15 cellular contexts compared by ENCODE assay signal in the genomic region with DNA sequence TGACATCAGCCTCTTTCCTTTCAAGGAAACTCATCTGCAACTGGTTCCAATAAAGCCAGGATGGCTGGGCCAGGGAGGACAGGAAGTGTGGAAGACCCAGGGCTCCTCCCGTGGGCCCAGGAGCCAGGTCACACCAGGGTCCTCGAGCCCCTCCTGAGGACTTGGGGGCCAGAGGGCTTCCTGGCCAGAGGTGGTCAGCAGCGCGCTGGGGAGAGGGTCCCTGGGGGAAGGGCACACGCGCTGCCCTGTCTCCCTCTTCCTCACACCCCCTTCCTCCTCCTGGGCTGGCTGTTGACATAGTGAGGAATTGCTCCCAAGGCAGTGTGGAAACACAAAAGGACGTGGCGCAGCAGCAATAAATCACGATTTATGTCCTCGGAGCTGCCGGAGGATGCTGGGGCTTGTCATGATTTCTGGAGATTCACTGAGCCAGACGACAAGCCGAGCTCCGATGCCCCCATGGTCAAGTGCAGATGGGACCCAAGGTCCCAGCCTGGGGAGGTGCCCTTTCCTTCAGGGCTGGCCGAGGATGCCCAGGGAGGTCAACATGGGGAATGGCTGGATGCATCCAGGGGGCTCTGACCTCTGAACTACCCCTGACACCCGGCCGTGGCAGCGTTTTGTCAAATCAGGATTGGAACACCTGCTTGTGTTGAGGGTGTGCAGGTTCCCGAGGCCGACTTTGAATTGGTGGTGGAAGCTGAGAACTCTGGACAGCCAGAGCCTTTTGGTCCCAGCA.
"Had no signal": no experiment of that assay in that cellular context is flagged by ENCODE, and none has a peak within 500 bp of the region (broad histone marks: within the 10 kb centered on the region; RNA-seq: fewer than 3 reads in every experiment).

No MANE protein-coding gene starts in this region.

- H3K27ac ChIP-seq: brain microvascular endothelial cell, gastroesophageal sphincter, prostate gland, thyroid gland, VCaP had no signal

- H3K4me3 ChIP-seq: gastroesophageal sphincter, prostate gland, thyroid gland had no signal

- H3K27me3 ChIP-seq: gastroesophageal sphincter, thyroid gland had no signal

- H3K9me3 ChIP-seq: gastroesophageal sphincter, prostate gland, thyroid gland had no signal

- H3K36me3 ChIP-seq: brain microvascular endothelial cell, gastroesophageal sphincter, prostate gland, thyroid gland had no signal

- DNase-seq: activated CD4-positive, alpha-beta T cell treated with anti-CD3 and anti-CD28 coated beads for 1 hour; activated CD4-positive, alpha-beta T cell treated with anti-CD3 and anti-CD28 coated beads, Interleukin-2, amount 50 U/mL, for 4 hours; activated naive CD4-positive, alpha-beta T cell treated with Interleukin-2 at 50 U/mL for 16 hours; activated T-cell treated with anti-CD3 and anti-CD28 coated beads for 4 hours; anterior cingulate cortex; brain microvascular endothelial cell; effector memory CD4-positive, alpha-beta T cell; islet precursor cell; mesendoderm; stimulated activated CD4-positive, alpha-beta T cell treated with anti-CD3 and anti-CD28 coated beads, Interleukin-12 subunit alpha, Interleukin-12 subunit beta, amount 100 ng/mL, for 4 hours; stimulated activated CD4-positive, alpha-beta T cell treated with anti-CD3 and anti-CD28 coated beads, Interleukin-2, amount 100 ng/mL, for 24 hours; thyroid gland had no signal

- H3K4me1 ChIP-seq: prostate gland, thyroid gland had no signal
